In genomic region chr2:146806295-146807005, GRCh38 we compare ENCODE assay signal across 28 cellular contexts.
DNase-seq lines count a peak whose midpoint lies in the region; ATAC-seq, FAIRE-seq and TF ChIP-seq lines count a peak whose summit lies in the region.
"Had no signal": no experiment of that assay in that cellular context is flagged by ENCODE, and none has a peak within 500 bp of the region (broad histone marks: within the 10 kb centered on the region; RNA-seq: fewer than 3 reads in every experiment).

No MANE protein-coding gene starts in this region.

- H2AFZ ChIP-seq in PC-3 (ENCODE audit: low read length): no peak overlapping the region
- H2AFZ ChIP-seq: parathyroid adenoma had no signal

- no peaks in the 10 kb centered on the region for H3K79me2 ChIP-seq in PC-3 (ENCODE audit: low read length)
- H3K79me2 ChIP-seq: parathyroid adenoma had no signal

- H3K4me3 ChIP-seq in PC-3 (ENCODE audit: low read length): no peak overlapping the region
- H3K4me3 ChIP-seq: K562, right lobe of liver, upper lobe of left lung had no signal

- no peaks in the 10 kb centered on the region for H4K20me1 ChIP-seq in PC-3 (ENCODE audit: low read length)

- no peak for FAIRE-seq in urothelium cell line (lab: Jason Lieb, UNC)
- FAIRE-seq: D721Med, K562, TTC549 had no signal

- ATAC-seq in PC-3: peak; percentile 74
- ATAC-seq in omental fat pad (ENCODE audit: low FRiP score): peak; percentile 75
- no peak for ATAC-seq in GM18873 (IDR thresholded peaks at IDR 0.05; ENCODE audit: low FRiP score, unreplicated experiment)
- ATAC-seq: esophagus mucosa; K562; naive thymus-derived CD8-positive, alpha-beta T cell; right lobe of liver had no signal

- BruUV-seq in PC-3 (replicated peaks; lab: Mats Ljungman, UMichigan): no TSS peak

- peak overlapping the region; percentile 42 for H3K4me2 ChIP-seq in PC-3 (ENCODE audit: low read length)

- no peak for TF ChIP-seq CTCF in PC-3 (conservative IDR thresholded peaks at IDR 0.05; ENCODE audit: low read depth, low read length)
- no peak for TF ChIP-seq CTCF in omental fat pad (IDR thresholded peaks at IDR 0.05)

- H3K9me2 ChIP-seq in PC-3 (replicated peaks; ENCODE audit: low read length): no peaks in the 10 kb centered on the region

- no peak overlapping the region for H3K9ac ChIP-seq in PC-3 (ENCODE audit: low read length)
- H3K9ac ChIP-seq: parathyroid adenoma had no signal

- H3K4me1 ChIP-seq in PC-3 (ENCODE audit: insufficient read depth, low read length): peaks cover 26% of the 10 kb centered on the region
- H3K4me1 ChIP-seq: parathyroid adenoma, right lobe of liver, upper lobe of left lung had no signal

- intact Hi-C loops in PC-3 (cut with micrococcal nuclease): no loop called here

- DNase-seq in HCEC 1CT (peak; percentile 76), PC-3 (peak; percentile 79), fibroblast of gingiva (ENCODE audit: low read depth) (peak; percentile 8), omental fat pad (ENCODE audit: low spot score) (no peak), urothelium cell line (ENCODE audit: low spot score) (no peak), CD1c-positive myeloid dendritic cell (ENCODE audit: extremely low spot score) (no peak)
- DNase-seq: activated CD4-positive, alpha-beta T cell treated with anti-CD3 and anti-CD28 coated beads for 1 hour; activated naive CD4-positive, alpha-beta T cell; activated T-cell treated with anti-CD3 and anti-CD28 coated beads, Interleukin-2, amount 50 U/mL, for 1 hour; amygdala; effector memory CD4-positive, alpha-beta T cell; GDM1; H7; mesendoderm; naive thymus-derived CD8-positive, alpha-beta T cell; NCI-H1436 treated with DMSO at 0.1 percent for 48 hours; OCI-M1; right lobe of liver; SIG-M5; T-helper 1 cell; upper lobe of left lung had no signal

- H3K27ac ChIP-seq in PC-3 (ENCODE audit: low read length): peak overlapping the region; percentile 45
- H3K27ac ChIP-seq: C4-2B, parathyroid adenoma, right lobe of liver, upper lobe of left lung had no signal

- POLR2A ChIA-PET in PC-3 (lab: Charles Lee; ENCODE audit: unreplicated experiment): no interaction called here

- no peaks in the 10 kb centered on the region for H3K27me3 ChIP-seq in PC-3 (ENCODE audit: low read length)
- H3K27me3 ChIP-seq: right lobe of liver, upper lobe of left lung had no signal

- CTCF ChIA-PET in PC-3 (lab: Charles Lee): no interaction called here

- no peaks in the 10 kb centered on the region for H3K9me3 ChIP-seq in PC-3 (ENCODE audit: low read length)
- H3K9me3 ChIP-seq: right lobe of liver, upper lobe of left lung had no signal

- H3K36me3 ChIP-seq in PC-3 (ENCODE audit: low read depth, low read length): no peaks in the 10 kb centered on the region
- H3K36me3 ChIP-seq: right lobe of liver, upper lobe of left lung had no signal

- no peaks in the 10 kb centered on the region for H3F3A ChIP-seq in PC-3 (ENCODE audit: low read length, unreplicated experiment)

Comparison
In these comparisons a context has a peak if more than half of its experiments do, and no peak if none do; other contexts are left out.
1. DNase-seq: peak in HCEC 1CT (single experiment), PC-3 (single experiment) and fibroblast of gingiva (single experiment); none in omental fat pad (single experiment), urothelium cell line (single experiment) and CD1c-positive myeloid dendritic cell (single experiment).